ENCODE assay signal across 11 cellular contexts in the genomic region with DNA sequence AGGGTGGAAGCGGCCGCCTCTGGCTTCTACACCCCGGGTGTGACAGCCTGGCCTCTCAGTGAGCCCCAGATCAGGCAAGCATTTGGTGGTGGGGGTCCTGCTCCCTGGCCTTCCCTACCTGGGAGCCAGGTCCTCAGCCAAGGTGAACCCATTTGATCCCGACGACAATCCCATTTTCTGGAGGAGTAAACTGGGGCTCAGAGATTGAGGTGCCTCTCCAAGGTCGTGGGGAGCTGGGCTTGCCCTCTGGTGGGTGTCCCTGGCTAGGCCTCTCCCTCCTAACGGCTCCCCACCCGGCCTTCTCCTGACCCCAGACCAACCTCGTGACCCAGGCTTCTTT. TPM values are rescaled to one million over a fixed set of nuclear protein-coding genes. Genes with fewer than 3 reads are reported as not detected.
A peak's percentile ranks its signal among the peaks of the same experiment; 100 is the strongest.
DNase-seq lines count a peak whose midpoint lies in the region; ATAC-seq, FAIRE-seq and TF ChIP-seq lines count a peak whose summit lies in the region.
"Had no signal": no experiment of that assay in that cellular context is flagged by ENCODE, and none has a peak within 500 bp of the region (broad histone marks: within the 10 kb centered on the region; RNA-seq: fewer than 3 reads in every experiment).

No MANE protein-coding gene starts in this region.

- H3K27me3 ChIP-seq in WERI-Rb-1 (ENCODE audit: insufficient read depth, low read depth, severe bottlenecking) (no peaks in the 10 kb centered on the region), keratinocyte (ENCODE audit: control insufficient read depth, extremely low read depth, insufficient read depth, low read length) (peaks cover 18% of the 10 kb centered on the region), subcutaneous abdominal adipose tissue (ENCODE audit: control insufficient read depth in 5 of 5, insufficient read depth in 4 of 5, low read length in 5 of 5) (peaks cover 0 to 5% (median under 1%) of the 10 kb centered on the region in 5 donors)

- no peak for TF ChIP-seq CTCF in WERI-Rb-1 (IDR thresholded peaks at IDR 0.05; ENCODE audit: low read depth, low read length)
- no peak for TF ChIP-seq CTCF in keratinocyte (optimal IDR thresholded peaks at IDR 0.05 in 1 of 3, IDR thresholded peaks at IDR 0.05 in 1 of 3, conservative IDR thresholded peaks at IDR 0.05 in 1 of 3; ENCODE audit: extremely low read depth in 1 of 3, insufficient read depth in 2 of 3, low read length in 3 of 3)

- H4K20me1 ChIP-seq in keratinocyte (ENCODE audit: control insufficient read depth, extremely low read depth, insufficient read depth, low read length): no peaks in the 10 kb centered on the region

- DNase-seq in activated T-cell treated with anti-CD3 and anti-CD28 coated beads, Interleukin-2, amount 50 U/mL, for 72 hours: no peak
- DNase-seq in activated T-cell treated with anti-CD3 and anti-CD28 coated beads, Interleukin-2, amount 50 U/mL, for 1 hour: no peak
- no peak for DNase-seq in WERI-Rb-1
- no peak for DNase-seq in keratinocyte (ENCODE audit: low read depth, low spot score)
- no peak for DNase-seq in NCI-H2081 treated with DMSO at 0.1 percent for 48 hours (lab: John Stamatoyannopoulos, UW)
- no peak for DNase-seq in HT-29 (ENCODE audit: low spot score)
- DNase-seq: SHP77 treated with DMSO at 0.1 percent for 48 hours had no signal

- FAIRE-seq in keratinocyte (lab: Jason Lieb, UNC): no peak

- peak overlapping the region; percentile 54 for H3K4me3 ChIP-seq in WERI-Rb-1 (ENCODE audit: low read depth, low read length)
- H3K4me3 ChIP-seq in keratinocyte (ENCODE audit: control insufficient read depth in 2 of 3, extremely low read depth in 1 of 3, insufficient read depth in 2 of 3, low read depth in 1 of 3, low read length in 3 of 3): no peak overlapping the region
- peak overlapping the region in 4 of 5 donors; percentile 44 to 66 (median 56) for H3K4me3 ChIP-seq in subcutaneous abdominal adipose tissue (ENCODE audit: low read depth in 1 of 5, low read length in 5 of 5)

- H3K27ac Mint-ChIP-seq in activated T-cell treated with anti-CD3 and anti-CD28 coated beads, Interleukin-2, amount 50 U/mL, for 72 hours: no peak overlapping the region
- H3K27ac Mint-ChIP-seq: CD4-positive, CD25-positive, alpha-beta regulatory T cell; IgD-negative memory B cell had no signal

- H3K9me3 Mint-ChIP-seq in activated T-cell treated with anti-CD3 and anti-CD28 coated beads, Interleukin-2, amount 50 U/mL, for 72 hours: no peaks in the 10 kb centered on the region
- H3K9me3 Mint-ChIP-seq: CD4-positive, CD25-positive, alpha-beta regulatory T cell; IgD-negative memory B cell had no signal

- no peaks in the 10 kb centered on the region for H3K79me2 ChIP-seq in keratinocyte (ENCODE audit: control insufficient read depth, insufficient read depth, low read length)

- peak overlapping the region; percentile 73 for H3K4me2 ChIP-seq in keratinocyte (ENCODE audit: control insufficient read depth, extremely low read depth, insufficient read depth, low read depth, low read length)

- H3K4me1 Mint-ChIP-seq in activated T-cell treated with anti-CD3 and anti-CD28 coated beads, Interleukin-2, amount 50 U/mL, for 72 hours (ENCODE audit: low read depth): peaks cover 5% of the 10 kb centered on the region

- no peak overlapping the region for H3K9ac ChIP-seq in keratinocyte (ENCODE audit: control insufficient read depth, extremely low read depth, insufficient read depth, low read length)
- H3K9ac ChIP-seq in subcutaneous abdominal adipose tissue (ENCODE audit: low read length in 5 of 5): peak overlapping the region in 2 of 5 donors; percentile 48 to 71

- dilution Hi-C loops in keratinocyte (cut with MboI; ENCODE audit: extremely low pct_ligation_motif_present, low sequenced_read_pairs): no loop called here

- peak overlapping the region; percentile 44 for H2AFZ ChIP-seq in keratinocyte (ENCODE audit: control insufficient read depth, low read length)

- no peaks in the 10 kb centered on the region for H3K4me1 ChIP-seq in keratinocyte (ENCODE audit: control insufficient read depth, extremely low read depth, insufficient read depth, low read length)
- peaks cover 0 to 23% (median 16%) of the 10 kb centered on the region in 5 donors for H3K4me1 ChIP-seq in subcutaneous abdominal adipose tissue (ENCODE audit: control insufficient read depth in 5 of 5, insufficient read depth in 5 of 5, low read length in 5 of 5)

- peak overlapping the region; percentile 59 for H3K27ac ChIP-seq in WERI-Rb-1
- H3K27ac ChIP-seq in keratinocyte (ENCODE audit: control insufficient read depth, insufficient read depth, low read length): no peak overlapping the region
- peak overlapping the region; percentile 23 for H3K27ac ChIP-seq in subcutaneous abdominal adipose tissue (ENCODE audit: low read depth, low read length)

- H3K36me3 Mint-ChIP-seq in activated T-cell treated with anti-CD3 and anti-CD28 coated beads, Interleukin-2, amount 50 U/mL, for 72 hours (ENCODE audit: insufficient read depth in 2 of 2): no peaks in the 10 kb centered on the region
- H3K36me3 Mint-ChIP-seq: CD4-positive, CD25-positive, alpha-beta regulatory T cell; IgD-negative memory B cell had no signal

- H3K36me3 ChIP-seq in WERI-Rb-1 (no peaks in the 10 kb centered on the region), keratinocyte (ENCODE audit: control insufficient read depth in 2 of 2, extremely low read depth in 1 of 2, insufficient read depth in 2 of 2, low read length in 2 of 2) (no peaks in the 10 kb centered on the region), subcutaneous abdominal adipose tissue (ENCODE audit: control insufficient read depth in 5 of 5, insufficient read depth in 5 of 5, low read length in 5 of 5) (no peaks in the 10 kb centered on the region)

- H3K9me1 ChIP-seq in keratinocyte (ENCODE audit: control insufficient read depth, extremely low read depth, insufficient read depth, low read length): no peaks in the 10 kb centered on the region

- peaks cover 3% of the 10 kb centered on the region for H3K27me3 Mint-ChIP-seq in activated T-cell treated with anti-CD3 and anti-CD28 coated beads, Interleukin-2, amount 50 U/mL, for 72 hours (ENCODE audit: low read depth)
- H3K27me3 Mint-ChIP-seq: IgD-negative memory B cell had no signal

- peak overlapping the region; percentile 57 to 58 for H3K4me3 Mint-ChIP-seq in activated T-cell treated with anti-CD3 and anti-CD28 coated beads, Interleukin-2, amount 50 U/mL, for 72 hours

- ATAC-seq in activated T-cell treated with anti-CD3 and anti-CD28 coated beads, Interleukin-2, amount 50 U/mL, for 72 hours (replicated peaks in 1 of 2): no peak
- no peak for ATAC-seq in HG02885 (IDR thresholded peaks at IDR 0.05; ENCODE audit: poor library complexity, unreplicated experiment)

- H3K9me3 ChIP-seq in WERI-Rb-1 (ENCODE audit: severe bottlenecking) (no peaks in the 10 kb centered on the region), keratinocyte (ENCODE audit: control insufficient read depth, low read depth, low read length) (no peaks in the 10 kb centered on the region), subcutaneous abdominal adipose tissue (ENCODE audit: control insufficient read depth in 5 of 5, low read length in 5 of 5) (no peaks in the 10 kb centered on the region)

RNA-seq across cellular contexts. Expression of gene EXOC3L4, which starts 2.7 kb away (rescaled TPM):
- not detected for total RNA-seq in activated T-cell treated with anti-CD3 and anti-CD28 coated beads, Interleukin-2, amount 50 U/mL, for 72 hours
- polyA plus RNA-seq in keratinocyte: not detected in 3 replicates
- not detected for polyA plus RNA-seq in keratinocyte (2011; ENCODE audit: low read depth)
- polyA plus RNA-seq in keratinocyte (2011; cell fraction: cytosol; rRNA removed): not detected in 2 replicates
- polyA plus RNA-seq in keratinocyte (2011; cell fraction: nucleus; rRNA removed): not detected in 2 replicates
- not detected in 2 replicates for polyA plus RNA-seq in keratinocyte (2012; ENCODE audit: low replicate concordance)
- polyA minus RNA-seq in keratinocyte: not detected in 3 replicates
- not detected for polyA minus RNA-seq in keratinocyte (2011; cell fraction: cytosol; rRNA and poly(A)+ RNA removed)
- polyA minus RNA-seq in keratinocyte (2011; cell fraction: nucleus; rRNA and poly(A)+ RNA removed): not detected in 2 replicates
- total RNA-seq in HT-29 (2014; rRNA removed; shearing (Covaris generic)): 3.9 and 6.2 TPM in 2 replicates
- total RNA-seq: CD4-positive, CD25-positive, alpha-beta regulatory T cell had no signal
- polyA plus RNA-seq: CD4-positive, CD25-positive, alpha-beta regulatory T cell; IgD-negative memory B cell had no signal

RNA-seq across cellular contexts. Expression of gene LBHD2, which starts 7.8 kb away (rescaled TPM):
- total RNA-seq in activated T-cell treated with anti-CD3 and anti-CD28 coated beads, Interleukin-2, amount 50 U/mL, for 72 hours: not detected
- not detected in 3 replicates for polyA plus RNA-seq in keratinocyte
- not detected for polyA plus RNA-seq in keratinocyte (2011; ENCODE audit: low read depth)
- not detected in 2 replicates for polyA plus RNA-seq in keratinocyte (2011; cell fraction: cytosol; rRNA removed)
- polyA plus RNA-seq in keratinocyte (2011; cell fraction: nucleus; rRNA removed): not detected in 2 replicates
- polyA plus RNA-seq in keratinocyte (2012; ENCODE audit: low replicate concordance): not detected in 2 replicates
- not detected in 3 replicates for polyA minus RNA-seq in keratinocyte
- polyA minus RNA-seq in keratinocyte (2011; cell fraction: cytosol; rRNA and poly(A)+ RNA removed): not detected
- polyA minus RNA-seq in keratinocyte (2011; cell fraction: nucleus; rRNA and poly(A)+ RNA removed): not detected in 2 replicates
- not detected in 2 replicates for total RNA-seq in HT-29 (2014; rRNA removed; shearing (Covaris generic))
- total RNA-seq: CD4-positive, CD25-positive, alpha-beta regulatory T cell had no signal
- polyA plus RNA-seq: CD4-positive, CD25-positive, alpha-beta regulatory T cell; IgD-negative memory B cell had no signal

RNA-seq across cellular contexts. Expression of gene TNFAIP2, which starts 31.4 kb away (rescaled TPM):
- total RNA-seq in activated T-cell treated with anti-CD3 and anti-CD28 coated beads, Interleukin-2, amount 50 U/mL, for 72 hours: 10 to 100 TPM in 1 of 2 donors, 1 to 10 TPM in 1; 8.8 to 12.2 TPM
- polyA plus RNA-seq in keratinocyte: 0.57 to 1.8 TPM (median 0.71 TPM) in 3 replicates
- polyA plus RNA-seq in keratinocyte (2011; ENCODE audit: low read depth): 1.9 TPM
- polyA plus RNA-seq in keratinocyte (2011; cell fraction: cytosol; rRNA removed): 0.74 and 1.3 TPM in 2 replicates
- 3.4 and 4.8 TPM in 2 replicates for polyA plus RNA-seq in keratinocyte (2011; cell fraction: nucleus; rRNA removed)
- polyA plus RNA-seq in keratinocyte (2012; ENCODE audit: low replicate concordance): 0.52 and 4.1 TPM in 2 replicates
- polyA minus RNA-seq in keratinocyte: 1.9 to 2.0 TPM (median 1.9 TPM) in 3 replicates
- 5.6 TPM for polyA minus RNA-seq in keratinocyte (2011; cell fraction: cytosol; rRNA and poly(A)+ RNA removed)
- polyA minus RNA-seq in keratinocyte (2011; cell fraction: nucleus; rRNA and poly(A)+ RNA removed): 2.1 and 3.8 TPM in 2 replicates
- 145 and 168 TPM in 2 replicates for total RNA-seq in HT-29 (2014; rRNA removed; shearing (Covaris generic))
- polyA plus RNA-seq: CD4-positive, CD25-positive, alpha-beta regulatory T cell; IgD-negative memory B cell had no signal

RNA-seq across cellular contexts. Expression of gene CDC42BPB, which starts 34.5 kb away (rescaled TPM):
- total RNA-seq in activated T-cell treated with anti-CD3 and anti-CD28 coated beads, Interleukin-2, amount 50 U/mL, for 72 hours: 1 to 10 TPM; 3.7 to 5.4 TPM
- 41.3 to 55.0 TPM (median 43.4 TPM) in 3 replicates for polyA plus RNA-seq in keratinocyte
- polyA plus RNA-seq in keratinocyte (2011; ENCODE audit: low read depth): 52.6 TPM
- polyA plus RNA-seq in keratinocyte (2011; cell fraction: cytosol; rRNA removed): 48.3 and 54.5 TPM in 2 replicates
- polyA plus RNA-seq in keratinocyte (2011; cell fraction: nucleus; rRNA removed): 163 and 192 TPM in 2 replicates
- polyA plus RNA-seq in keratinocyte (2012; ENCODE audit: low replicate concordance): 40.3 and 52.6 TPM in 2 replicates
- polyA minus RNA-seq in keratinocyte: 116 to 188 TPM (median 127 TPM) in 3 replicates
- 59.3 TPM for polyA minus RNA-seq in keratinocyte (2011; cell fraction: cytosol; rRNA and poly(A)+ RNA removed)
- 110 and 147 TPM in 2 replicates for polyA minus RNA-seq in keratinocyte (2011; cell fraction: nucleus; rRNA and poly(A)+ RNA removed)
- 40.0 and 51.0 TPM in 2 replicates for total RNA-seq in HT-29 (2014; rRNA removed; shearing (Covaris generic))

Comparison
In these comparisons a context has a peak if more than half of its experiments do, and no peak if none do; other contexts are left out.
1. H3K4me3 ChIP-seq: peak in WERI-Rb-1 (single experiment) and subcutaneous abdominal adipose tissue (4 of 5); none in keratinocyte (0 of 3).
2. RNA of gene TNFAIP2, which starts 31.4 kb away (total RNA-seq): 145 to 168 TPM in HT-29; 8.8 to 12.2 TPM in activated T-cell treated with anti-CD3 and anti-CD28 coated beads, Interleukin-2, amount 50 U/mL, for 72 hours; every median in the first group is over 10 times any median in the second.